In the genomic region with DNA sequence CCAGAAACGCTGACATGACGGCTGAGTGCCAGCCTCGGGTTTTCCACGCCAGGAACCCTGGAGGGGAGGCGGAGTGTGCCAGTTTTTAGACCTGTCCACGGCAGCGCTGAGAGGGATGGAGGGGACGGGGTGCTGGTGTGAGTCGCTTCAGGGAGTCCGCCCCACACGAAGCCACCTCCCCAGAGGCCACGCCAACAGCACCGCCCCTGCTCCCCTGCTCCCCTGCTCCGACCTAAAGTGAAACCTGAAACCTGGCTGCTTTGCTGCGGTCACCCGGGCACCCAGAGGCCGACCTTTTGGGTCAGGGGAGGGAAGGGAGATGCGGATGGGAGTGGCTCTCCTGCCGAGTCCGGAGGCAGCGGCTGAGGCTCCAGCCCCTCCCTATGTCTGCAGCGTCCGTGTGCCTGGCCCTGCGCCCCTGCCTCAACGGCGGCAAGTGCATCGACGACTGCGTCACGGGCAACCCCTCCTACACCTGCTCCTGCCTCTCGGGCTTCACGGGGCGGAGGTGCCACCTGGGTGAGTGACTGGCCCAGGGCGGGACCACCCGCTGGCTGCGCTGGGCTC, we compare ENCODE assay signal across 8 cellular contexts. TPM values are rescaled to one million over a fixed set of nuclear protein-coding genes. Genes with fewer than 3 reads are reported as not detected.
DNase-seq lines count a peak whose midpoint lies in the region; ATAC-seq and TF ChIP-seq lines count a peak whose summit lies in the region.

No MANE protein-coding gene starts in this region.

- peak; percentile 20 for ATAC-seq in sciatic nerve

- intact Hi-C loops in sciatic nerve (cut with DNase I) = no loop called here

- H3K4me3 ChIP-seq in fibroblast of mammary gland (ENCODE audit: control insufficient read depth, low read depth, low read length) = no peak overlapping the region

- no peak for TF ChIP-seq CTCF in fibroblast of mammary gland (conservative IDR thresholded peaks at IDR 0.05; ENCODE audit: control insufficient read depth, insufficient read depth, low read depth, low read length)

- DNase-seq in NCI-H1436 (lab: John Stamatoyannopoulos, UW) (peak; percentile 14), NCI-H1436 treated with DMSO at 0.1 percent for 48 hours (lab: John Stamatoyannopoulos, UW) (no peak), HK-2 (ENCODE audit: unreplicated experiment) (peak; percentile 6), fibroblast of mammary gland (ENCODE audit: low read depth) (peak; percentile 15), sciatic nerve (ENCODE audit: low spot score) (no peak), middle frontal gyrus (ENCODE audit: extremely low spot score, low spot score) (no peak), SKM-1 (lab: John Stamatoyannopoulos, UW; ENCODE audit: unreplicated experiment) (no peak)
- peak; percentile 47 to 66 for DNase-seq in activated CD8-positive, alpha-beta memory T cell treated with anti-CD3 and anti-CD28 coated beads for 1 hour (ENCODE audit: extremely low read depth in 1 of 2, low read depth in 1 of 2)

RNA-seq across cellular contexts. Expression of gene SNED1, which starts 38.1 kb away (rescaled TPM):
- 148 TPM for total RNA-seq in sciatic nerve

Comparison
In these comparisons a context has a peak if more than half of its experiments do, and no peak if none do; other contexts are left out.
1. DNase-seq: peak in NCI-H1436 (single experiment), HK-2 (single experiment), activated CD8-positive, alpha-beta memory T cell treated with anti-CD3 and anti-CD28 coated beads for 1 hour (2 of 2) and fibroblast of mammary gland (single experiment); none in NCI-H1436 treated with DMSO at 0.1 percent for 48 hours (single experiment), sciatic nerve (single experiment), middle frontal gyrus (single experiment) and SKM-1 (single experiment).